Comparison of ENCODE assay signal across 8 cellular contexts in genomic region chr9:131366745-131367401, GRCh38. TPM values are rescaled to one million over a fixed set of nuclear protein-coding genes. Genes with fewer than 3 reads are reported as not detected.
A peak's percentile ranks its signal among the peaks of the same experiment; 100 is the strongest.
DNase-seq lines count a peak whose midpoint lies in the region; ATAC-seq and TF ChIP-seq lines count a peak whose summit lies in the region.

No MANE protein-coding gene starts in this region.

- H4K20me1 ChIP-seq in PC-3 (ENCODE audit: low read length), result no peaks in the 10 kb centered on the region

- H3K4me2 ChIP-seq in PC-3 (ENCODE audit: low read length), result no peak overlapping the region

- H3K4me3 ChIP-seq in GM12865 (ENCODE audit: low read depth, low read length) (no peak overlapping the region), PC-3 (ENCODE audit: low read length) (no peak overlapping the region), psoas muscle (no peak overlapping the region)

- H3F3A ChIP-seq in PC-3 (ENCODE audit: low read length, unreplicated experiment), result no peaks in the 10 kb centered on the region

- CTCF ChIA-PET in PC-3 (lab: Charles Lee), result interaction anchor here (0.7 kb wide), 1 partner anchor 18 kb away, joined by 4 read pairs; no protein-coding TSS in a partner anchor

- H3K4me1 ChIP-seq in PC-3 (ENCODE audit: insufficient read depth, low read length) (no peaks in the 10 kb centered on the region), psoas muscle (peaks cover under 1% of the 10 kb centered on the region)

- no peaks in the 10 kb centered on the region for H3K9me3 ChIP-seq in PC-3 (ENCODE audit: low read length)
- H3K9me3 ChIP-seq in psoas muscle, result no peaks in the 10 kb centered on the region

- H3K27me3 ChIP-seq in PC-3 (ENCODE audit: low read length), result no peaks in the 10 kb centered on the region
- H3K27me3 ChIP-seq in psoas muscle (ENCODE audit: insufficient read depth in 3 of 3, low read length in 2 of 3), result no peaks in the 10 kb centered on the region

- POLR2A ChIA-PET in PC-3 (lab: Charles Lee; ENCODE audit: unreplicated experiment), result no interaction called here

- H2AFZ ChIP-seq in PC-3 (ENCODE audit: low read length), result no peak overlapping the region

- H3K9me2 ChIP-seq in PC-3 (replicated peaks; ENCODE audit: low read length), result no peaks in the 10 kb centered on the region

- BruUV-seq in PC-3 (replicated peaks; lab: Mats Ljungman, UMichigan), result no TSS peak

- no peaks in the 10 kb centered on the region for H3K36me3 ChIP-seq in PC-3 (ENCODE audit: low read depth, low read length)
- H3K36me3 ChIP-seq in psoas muscle (ENCODE audit: insufficient read depth in 1 of 2, low read depth in 1 of 2), result no peaks in the 10 kb centered on the region

- intact Hi-C loops in PC-3 (cut with micrococcal nuclease), result no loop called here
- intact Hi-C loops in psoas muscle (cut with DNase I), result loop anchor here in 1 of 2 donors (5.0 kb wide), 1 partner anchor 110 kb away; no protein-coding TSS in a partner anchor

- H3K27ac ChIP-seq in PC-3 (ENCODE audit: low read length) (no peak overlapping the region), psoas muscle (no peak overlapping the region)

- no peak for DNase-seq in GM12865 (ENCODE audit: low read depth)
- DNase-seq in PC-3, result peak; percentile 52
- peak; percentile 33 for DNase-seq in fibroblast of the conjunctiva (ENCODE audit: low read depth)
- DNase-seq in psoas muscle, result no peak
- DNase-seq in stimulated activated CD4-positive, alpha-beta T cell treated with anti-CD3 and anti-CD28 coated beads, Interleukin-1b, Interleukin-23, amount 100 ng/mL, for 48 hours, result no peak

- peak; percentile 19 for TF ChIP-seq CTCF in GM12865 (IDR thresholded peaks at IDR 0.05; ENCODE audit: insufficient read depth, low read depth, low read length, missing control alignments)
- TF ChIP-seq CTCF in PC-3 (conservative IDR thresholded peaks at IDR 0.05; ENCODE audit: low read depth, low read length), result peak; percentile 32; the same call in 1 of the 2 replicates
- peak; percentile 21 for TF ChIP-seq CTCF in psoas muscle (IDR thresholded peaks at IDR 0.05)

- ATAC-seq in PC-3, result peak; percentile 61
- peak; percentile 52 to 71 (median 66) for ATAC-seq in psoas muscle
- ATAC-seq in HG02588 (IDR thresholded peaks at IDR 0.05; ENCODE audit: unreplicated experiment), result no peak
- no peak for ATAC-seq in GM19463 (IDR thresholded peaks at IDR 0.05; ENCODE audit: unreplicated experiment)
- ATAC-seq in HG03097 (IDR thresholded peaks at IDR 0.05; ENCODE audit: low FRiP score, unreplicated experiment), result no peak

- WGBS in psoas muscle, 3 donors, result 21 to 28% (median 25%) methylated on average over 6 of the region's 6 CpGs

- no peak overlapping the region for H3K9ac ChIP-seq in PC-3 (ENCODE audit: low read length)

- H3K79me2 ChIP-seq in PC-3 (ENCODE audit: low read length), result no peaks in the 10 kb centered on the region

RNA-seq across cellular contexts. Expression of gene PRRC2B, which starts 27.0 kb away (rescaled TPM):
- total RNA-seq in PC-3 (2014; rRNA removed) (46.9 and 64.7 TPM in 2 replicates), psoas muscle (100 to 1,000 TPM in 1 of 4 donors, 10 to 100 TPM in 3; 63.6 to 114 (median 78.7) TPM)
- 10 to 100 TPM; 22.7 to 42.1 (median 27.5) TPM for polyA plus RNA-seq in psoas muscle

Comparison
In these comparisons a context has a peak if more than half of its experiments do, and no peak if none do; other contexts are left out.
1. DNase-seq: peak in PC-3 (single experiment) and fibroblast of the conjunctiva (single experiment); none in GM12865 (single experiment), psoas muscle (0 of 2) and stimulated activated CD4-positive, alpha-beta T cell treated with anti-CD3 and anti-CD28 coated beads, Interleukin-1b, Interleukin-23, amount 100 ng/mL, for 48 hours (single experiment).
2. ATAC-seq: peak in PC-3 (single experiment) and psoas muscle (4 of 4); none in HG02588 (single experiment), GM19463 (single experiment) and HG03097 (single experiment).
3. Peak in every context shown above with its lines, with median percentiles within 50 percentile points of each other: CTCF ChIP-seq.